In genomic region chr12:109264095-109264942, GRCh38 we compare ENCODE assay signal across 8 cellular contexts. TPM values are rescaled to one million over a fixed set of nuclear protein-coding genes. Genes with fewer than 3 reads are reported as not detected.
DNase-seq lines count a peak whose midpoint lies in the region; ATAC-seq, FAIRE-seq and TF ChIP-seq lines count a peak whose summit lies in the region.

No MANE protein-coding gene starts in this region.

- H4K20me1 ChIP-seq in OCI-LY1 (ENCODE audit: insufficient read depth, low read length) = no peaks in the 10 kb centered on the region

- H3K79me2 ChIP-seq in OCI-LY1 (ENCODE audit: insufficient read depth, low read length) = no peaks in the 10 kb centered on the region

- H3K4me1 ChIP-seq in OCI-LY1 (ENCODE audit: insufficient read depth, low read length, severe bottlenecking) = no peaks in the 10 kb centered on the region

- H3K9me3 Mint-ChIP-seq in activated naive CD4-positive, alpha-beta T cell treated with anti-CD3 and anti-CD28 coated beads, Interleukin-2, amount 10 ng/mL, durations not matched to agents 7 days and 5 days = no peaks in the 10 kb centered on the region

- intact Hi-C loops in left cardiac atrium (cut with DNase I) = loop anchor here (2.0 to 5.0 kb wide), 2 partner anchors 120 to 123 kb away; no protein-coding TSS in a partner anchor

- H3K27ac ChIP-seq in OCI-LY1 (ENCODE audit: low read depth, low read length, poor library complexity, severe bottlenecking) = no peak overlapping the region

- CTCF ChIA-PET in activated naive CD4-positive, alpha-beta T cell treated with anti-CD3 and anti-CD28 coated beads, Interleukin-2, amount 10 ng/mL, durations not matched to agents 7 days and 5 days (lab: Charles Lee) = interaction anchor here (0.7 to 1.6 kb wide), 8 partner anchors 12 to 130 kb away, joined by 3 to 6 read pairs (median 4); no protein-coding TSS in a partner anchor

- H2AFZ ChIP-seq in OCI-LY1 (ENCODE audit: low read length) = no peak overlapping the region

- H3K27me3 Mint-ChIP-seq in activated naive CD4-positive, alpha-beta T cell treated with anti-CD3 and anti-CD28 coated beads, Interleukin-2, amount 10 ng/mL, durations not matched to agents 7 days and 5 days = no peaks in the 10 kb centered on the region

- H3F3A ChIP-seq in OCI-LY1 (ENCODE audit: insufficient read depth, low read length) = no peaks in the 10 kb centered on the region

- H3K9ac ChIP-seq in OCI-LY1 (ENCODE audit: low read length) = no peak overlapping the region

- peaks cover 2% of the 10 kb centered on the region for H3K36me3 Mint-ChIP-seq in activated naive CD4-positive, alpha-beta T cell treated with anti-CD3 and anti-CD28 coated beads, Interleukin-2, amount 10 ng/mL, durations not matched to agents 7 days and 5 days

- peak; percentile 58 for DNase-seq in DMS114 treated with DMSO at 0.1 percent for 48 hours (lab: John Stamatoyannopoulos, UW; ENCODE audit: unreplicated experiment)
- DNase-seq in HTR-8/SVneo (ENCODE audit: insufficient read length, low spot score) = peak; percentile 82
- peak; percentile 60 for DNase-seq in activated naive CD4-positive, alpha-beta T cell treated with anti-CD3 and anti-CD28 coated beads, Interleukin-2, amount 10 ng/mL, durations not matched to agents 7 days and 5 days
- peak; percentile 78 for DNase-seq in left cardiac atrium
- DNase-seq in renal cortical epithelial cell (ENCODE audit: low read depth) = peak; percentile 27
- DNase-seq in cerebellar nuclear complex (lab: John Stamatoyannopoulos, UW) = no peak

- no peaks in the 10 kb centered on the region for H3K27me3 ChIP-seq in OCI-LY1 (ENCODE audit: insufficient read depth, low read length)

- H3K4me2 ChIP-seq in OCI-LY1 (ENCODE audit: low read length) = no peak overlapping the region

- H3K36me3 ChIP-seq in OCI-LY1 (ENCODE audit: insufficient read depth, low read length) = no peaks in the 10 kb centered on the region

- TF ChIP-seq CTCF in OCI-LY1 (IDR thresholded peaks at IDR 0.05; ENCODE audit: low read length) = peak; percentile 67

- H3K4me3 Mint-ChIP-seq in activated naive CD4-positive, alpha-beta T cell treated with anti-CD3 and anti-CD28 coated beads, Interleukin-2, amount 10 ng/mL, durations not matched to agents 7 days and 5 days = no peak overlapping the region

- no peaks in the 10 kb centered on the region for H3K4me1 Mint-ChIP-seq in activated naive CD4-positive, alpha-beta T cell treated with anti-CD3 and anti-CD28 coated beads, Interleukin-2, amount 10 ng/mL, durations not matched to agents 7 days and 5 days

- no peak overlapping the region for H3K27ac Mint-ChIP-seq in activated naive CD4-positive, alpha-beta T cell treated with anti-CD3 and anti-CD28 coated beads, Interleukin-2, amount 10 ng/mL, durations not matched to agents 7 days and 5 days

- FAIRE-seq in HTR-8/SVneo (lab: Jason Lieb, UNC) = no peak

- H3K9me3 ChIP-seq in OCI-LY1 (ENCODE audit: low read length) = no peaks in the 10 kb centered on the region

- no peak overlapping the region for H3K4me3 ChIP-seq in OCI-LY1 (ENCODE audit: low read depth, low read length, poor library complexity, severe bottlenecking)

- no peaks in the 10 kb centered on the region for H3K9me2 ChIP-seq in OCI-LY1 (ENCODE audit: low read depth, low read length)

- ATAC-seq in left cardiac atrium (peak; percentile 42 to 81), GM18519 (IDR thresholded peaks at IDR 0.05; ENCODE audit: low FRiP score, unreplicated experiment) (no peak)

RNA-seq across cellular contexts. Expression of gene FOXN4, which starts 44.8 kb away (rescaled TPM):
- total RNA-seq in left cardiac atrium (not detected), renal cortical epithelial cell (not detected in 2 replicates)

Comparison
In these comparisons a context has a peak if more than half of its experiments do, and no peak if none do; other contexts are left out.
1. DNase-seq: peak in DMS114 treated with DMSO at 0.1 percent for 48 hours (single experiment), HTR-8/SVneo (single experiment), activated naive CD4-positive, alpha-beta T cell treated with anti-CD3 and anti-CD28 coated beads, Interleukin-2, amount 10 ng/mL, durations not matched to agents 7 days and 5 days (single experiment), left cardiac atrium (single experiment) and renal cortical epithelial cell (single experiment); none in cerebellar nuclear complex (0 of 2).